ENCODE assay signal across 1 cellular context in the genomic region with DNA sequence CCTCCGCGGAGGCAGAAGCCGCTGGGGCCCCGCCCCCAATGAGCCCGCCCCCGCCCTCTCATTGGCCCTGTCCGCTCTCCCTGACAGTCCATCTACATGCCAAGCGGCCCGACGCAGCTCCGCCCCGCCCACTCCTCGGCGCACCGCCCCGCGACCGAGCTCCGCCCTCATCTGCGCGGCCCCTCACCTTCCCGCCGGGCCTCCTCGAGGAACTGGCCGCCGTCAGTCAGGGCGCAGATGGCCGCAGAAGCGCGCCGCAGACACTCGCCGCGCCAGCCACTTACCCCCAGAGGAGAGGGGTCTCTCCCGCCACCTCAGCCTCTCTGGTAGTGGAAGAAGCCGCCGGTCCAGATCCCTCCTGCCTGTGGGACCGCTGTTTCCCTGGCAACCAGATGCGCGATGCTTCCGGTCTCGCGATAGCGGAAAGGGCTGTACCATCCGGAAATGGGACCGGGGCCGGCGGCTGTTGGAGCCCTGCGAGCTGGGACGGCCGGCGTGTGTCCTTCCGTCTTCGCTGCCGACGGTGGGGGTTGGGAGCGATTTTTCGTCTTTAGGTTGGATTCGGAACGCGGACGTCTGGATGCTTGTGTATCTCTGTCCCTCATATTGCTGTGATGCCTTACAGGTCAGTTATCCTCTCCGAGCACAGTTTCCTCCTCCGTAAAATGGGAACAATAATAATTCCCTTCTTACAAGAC.
TF ChIP-seq lines count a peak whose summit lies in the region.

A gene (minus strand): TSS at position 401 of the 698 bp plus-strand sequence. CDS start 6,317 bp downstream, outside the sequence.

TF ChIP-seq in HepG2, 621 proteins besides CTCF, POLR2A, EP300 and RAD21 (continued from another document and continues in another):
- TF ChIP-seq, protein P1, sequence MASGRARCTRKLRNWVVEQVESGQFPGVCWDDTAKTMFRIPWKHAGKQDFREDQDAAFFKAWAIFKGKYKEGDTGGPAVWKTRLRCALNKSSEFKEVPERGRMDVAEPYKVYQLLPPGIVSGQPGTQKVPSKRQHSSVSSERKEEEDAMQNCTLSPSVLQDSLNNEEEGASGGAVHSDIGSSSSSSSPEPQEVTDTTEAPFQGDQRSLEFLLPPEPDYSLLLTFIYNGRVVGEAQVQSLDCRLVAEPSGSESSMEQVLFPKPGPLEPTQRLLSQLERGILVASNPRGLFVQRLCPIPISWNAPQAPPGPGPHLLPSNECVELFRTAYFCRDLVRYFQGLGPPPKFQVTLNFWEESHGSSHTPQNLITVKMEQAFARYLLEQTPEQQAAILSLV (CRISPR knock-in tag; IDR thresholded peaks at IDR 0.05; ENCODE audit: borderline replicate concordance): peak; percentile 71; the same call in 1 of the 2 replicates
- TF ChIP-seq FOXA3 (CRISPR knock-in tag; IDR thresholded peaks at IDR 0.05) (peak; percentile 31; the same call in 1 of the 2 replicates), KMT2A (CRISPR knock-in tag; IDR thresholded peaks at IDR 0.05) (peak; percentile 95), ERF (CRISPR knock-in tag; IDR thresholded peaks at IDR 0.05) (0 out of 2 replicates have a peak, but pooled peaks have one; percentile 14), ATM (IDR thresholded peaks at IDR 0.05; ENCODE audit: borderline replicate concordance) (no peak), ZNF546 (CRISPR knock-in tag; conservative IDR thresholded peaks at IDR 0.05) (0 out of 2 replicates have a peak, but pooled peaks have one; percentile 54), ZNF207 (IDR thresholded peaks at IDR 0.05; ENCODE audit: borderline replicate concordance) (no peak), YY1 (IDR thresholded peaks at IDR 0.05; ENCODE audit: insufficient read depth, insufficient replicate concordance, low read depth, low read length) (peak; percentile 75), ZNF746 (CRISPR knock-in tag; IDR thresholded peaks at IDR 0.05) (no peak), ZNF335 (CRISPR knock-in tag; IDR thresholded peaks at IDR 0.05) (no peak), ZNF850 (CRISPR knock-in tag; conservative IDR thresholded peaks at IDR 0.05) (no peak), ZNF713 (CRISPR knock-in tag; IDR thresholded peaks at IDR 0.05) (peak; percentile 72; the same call in 1 of the 2 replicates), SNAPC2 (CRISPR knock-in tag; IDR thresholded peaks at IDR 0.05) (no peak), ZNF263 (CRISPR knock-in tag; IDR thresholded peaks at IDR 0.05) (no peak), RFXAP (CRISPR knock-in tag; IDR thresholded peaks at IDR 0.05; ENCODE audit: borderline replicate concordance) (peak; percentile 59; the same call in 1 of the 2 replicates), SUZ12 (IDR thresholded peaks at IDR 0.05; ENCODE audit: low read depth, low read length) (no peak), ZFAT (CRISPR knock-in tag; conservative IDR thresholded peaks at IDR 0.05) (no peak), KDM6A (CRISPR knock-in tag; IDR thresholded peaks at IDR 0.05; ENCODE audit: low read depth) (no peak), ZNF264 (CRISPR knock-in tag; IDR thresholded peaks at IDR 0.05) (no peak), KLF9 (CRISPR knock-in tag; IDR thresholded peaks at IDR 0.05; ENCODE audit: low read depth) (no peak), TBX3 (IDR thresholded peaks at IDR 0.05; ENCODE audit: borderline replicate concordance) (no peak), ZNF282 (IDR thresholded peaks at IDR 0.05; ENCODE audit: partially characterized antibody) (no peak), FOXK2 (IDR thresholded peaks at IDR 0.05) (peak; percentile 40; the same call in 1 of the 2 replicates), HNRNPH1 (optimal IDR thresholded peaks at IDR 0.05; ENCODE audit: low read depth, low read length) (no peak), SCMH1 (CRISPR knock-in tag; IDR thresholded peaks at IDR 0.05; ENCODE audit: borderline replicate concordance) (no peak)
- TF ChIP-seq, protein P2, sequence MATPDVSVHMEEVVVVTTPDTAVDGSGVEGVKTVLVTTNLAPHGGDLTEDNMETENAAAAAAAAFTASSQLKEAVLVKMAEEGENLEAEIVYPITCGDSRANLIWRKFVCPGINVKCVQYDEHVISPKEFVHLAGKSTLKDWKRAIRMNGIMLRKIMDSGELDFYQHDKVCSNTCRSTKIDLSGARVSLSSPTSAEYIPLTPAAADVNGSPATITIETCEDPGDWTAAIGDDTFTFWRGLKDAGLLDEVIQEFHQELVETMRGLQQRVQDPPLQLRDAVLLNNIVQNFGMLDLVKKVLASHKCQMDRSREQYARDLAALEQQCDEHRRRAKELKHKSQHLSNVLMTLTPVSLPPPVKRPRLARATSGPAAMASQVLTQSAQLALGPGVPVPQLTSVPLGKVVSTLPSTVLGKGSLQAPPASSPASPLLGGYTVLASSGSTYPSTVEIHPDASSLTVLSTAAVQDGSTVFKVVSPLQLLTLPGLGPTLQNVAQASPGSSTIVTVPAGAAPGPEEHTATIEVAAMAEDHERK (CRISPR knock-in tag; IDR thresholded peaks at IDR 0.05; ENCODE audit: low read depth): no peak
- TF ChIP-seq, protein P3, sequence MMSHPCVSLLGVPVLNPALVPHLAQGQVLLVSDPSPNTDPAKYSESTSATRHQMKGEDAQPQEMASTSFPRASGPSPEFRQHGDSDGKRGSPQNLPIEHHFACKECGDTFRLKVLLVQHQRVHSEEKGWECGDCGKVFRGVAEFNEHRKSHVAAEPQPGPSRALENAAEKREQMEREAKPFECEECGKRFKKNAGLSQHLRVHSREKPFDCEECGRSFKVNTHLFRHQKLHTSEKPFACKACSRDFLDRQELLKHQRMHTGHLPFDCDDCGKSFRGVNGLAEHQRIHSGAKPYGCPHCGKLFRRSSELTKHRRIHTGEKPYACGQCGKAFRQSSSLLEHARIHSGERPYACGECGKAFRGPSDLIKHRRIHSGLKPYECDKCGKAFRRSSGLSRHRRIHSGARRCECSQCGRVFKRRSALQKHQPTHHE (CRISPR knock-in tag; IDR thresholded peaks at IDR 0.05; ENCODE audit: borderline replicate concordance): no peak; the same call in 1 of the 2 replicates
- TF ChIP-seq, protein P4, sequence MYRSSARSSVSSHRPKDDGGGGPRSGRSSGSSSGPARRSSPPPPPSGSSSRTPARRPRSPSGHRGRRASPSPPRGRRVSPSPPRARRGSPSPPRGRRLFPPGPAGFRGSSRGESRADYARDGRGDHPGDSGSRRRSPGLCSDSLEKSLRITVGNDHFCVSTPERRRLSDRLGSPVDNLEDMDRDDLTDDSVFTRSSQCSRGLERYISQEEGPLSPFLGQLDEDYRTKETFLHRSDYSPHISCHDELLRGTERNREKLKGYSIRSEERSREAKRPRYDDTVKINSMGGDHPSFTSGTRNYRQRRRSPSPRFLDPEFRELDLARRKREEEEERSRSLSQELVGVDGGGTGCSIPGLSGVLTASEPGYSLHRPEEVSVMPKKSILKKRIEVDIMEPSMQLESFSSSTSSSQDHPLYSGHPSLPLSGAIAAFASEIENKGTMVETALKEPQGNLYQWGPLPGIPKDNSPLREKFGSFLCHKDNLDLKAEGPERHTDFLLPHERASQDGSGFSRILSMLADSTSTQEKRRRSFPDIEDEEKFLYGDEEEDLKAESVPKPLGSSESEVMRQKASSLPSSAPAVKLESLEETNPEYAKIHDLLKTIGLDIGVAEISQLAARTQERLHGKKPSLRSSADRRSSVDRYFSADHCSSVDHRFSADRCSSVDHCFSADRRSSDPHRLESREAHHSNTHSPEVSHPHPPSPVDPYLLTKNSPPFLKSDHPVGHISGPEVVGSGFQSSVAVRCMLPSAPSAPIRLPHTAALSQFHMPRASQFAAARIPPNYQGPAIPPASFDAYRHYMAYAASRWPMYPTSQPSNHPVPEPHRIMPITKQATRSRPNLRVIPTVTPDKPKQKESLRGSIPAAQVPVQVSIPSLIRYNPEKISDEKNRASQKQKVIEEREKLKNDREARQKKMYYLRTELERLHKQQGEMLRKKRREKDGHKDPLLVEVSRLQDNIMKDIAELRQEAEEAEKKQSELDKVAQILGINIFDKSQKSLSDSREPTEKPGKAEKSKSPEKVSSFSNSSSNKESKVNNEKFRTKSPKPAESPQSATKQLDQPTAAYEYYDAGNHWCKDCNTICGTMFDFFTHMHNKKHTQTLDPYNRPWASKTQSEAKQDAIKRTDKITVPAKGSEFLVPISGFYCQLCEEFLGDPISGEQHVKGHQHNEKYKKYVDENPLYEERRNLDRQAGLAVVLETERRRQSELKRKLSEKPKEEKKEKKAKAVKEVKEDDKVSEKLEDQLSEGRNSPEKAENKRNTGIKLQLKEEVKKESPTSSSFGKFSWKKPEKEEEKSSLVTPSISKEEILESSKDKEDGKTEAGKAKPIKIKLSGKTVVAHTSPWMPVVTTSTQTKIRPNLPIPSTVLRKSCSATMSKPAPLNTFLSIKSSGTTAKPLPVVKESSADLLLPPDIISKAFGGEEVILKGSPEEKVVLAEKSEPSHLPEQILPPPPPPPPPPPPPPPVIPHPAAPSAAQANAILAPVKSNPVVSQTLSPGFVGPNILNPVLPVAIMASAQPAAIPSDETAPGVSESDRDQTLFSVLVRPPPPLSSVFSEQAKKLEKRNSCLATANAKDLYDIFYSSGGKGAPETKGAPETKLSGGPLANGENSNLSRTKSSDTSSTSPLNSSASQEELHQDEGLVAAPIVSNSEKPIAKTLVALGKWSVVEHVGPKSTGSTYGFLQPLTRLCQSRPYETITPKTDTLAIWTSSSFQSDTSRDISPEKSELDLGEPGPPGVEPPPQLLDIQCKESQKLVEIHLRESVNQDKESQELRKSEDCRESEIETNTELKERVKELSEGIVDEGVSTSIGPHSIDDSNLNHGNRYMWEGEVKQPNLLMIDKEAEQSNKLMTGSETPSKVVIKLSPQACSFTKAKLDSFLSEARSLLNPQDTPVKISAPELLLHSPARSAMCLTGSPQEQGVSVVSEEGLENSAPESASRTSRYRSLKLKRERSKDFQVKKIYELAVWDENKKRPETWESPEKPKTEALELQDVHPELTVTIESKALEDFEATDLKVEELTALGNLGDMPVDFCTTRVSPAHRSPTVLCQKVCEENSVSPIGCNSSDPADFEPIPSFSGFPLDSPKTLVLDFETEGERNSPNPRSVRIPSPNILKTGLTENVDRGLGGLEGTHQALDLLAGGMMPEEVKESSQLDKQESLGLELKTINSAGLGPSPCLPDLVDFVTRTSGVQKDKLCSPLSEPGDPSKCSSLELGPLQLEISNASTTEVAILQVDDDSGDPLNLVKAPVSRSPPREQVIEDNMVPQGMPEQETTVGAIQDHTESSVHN (CRISPR knock-in tag; IDR thresholded peaks at IDR 0.05): 0 out of 2 replicates have a peak, but pooled peaks have one; percentile 64
- TF ChIP-seq, protein P5, sequence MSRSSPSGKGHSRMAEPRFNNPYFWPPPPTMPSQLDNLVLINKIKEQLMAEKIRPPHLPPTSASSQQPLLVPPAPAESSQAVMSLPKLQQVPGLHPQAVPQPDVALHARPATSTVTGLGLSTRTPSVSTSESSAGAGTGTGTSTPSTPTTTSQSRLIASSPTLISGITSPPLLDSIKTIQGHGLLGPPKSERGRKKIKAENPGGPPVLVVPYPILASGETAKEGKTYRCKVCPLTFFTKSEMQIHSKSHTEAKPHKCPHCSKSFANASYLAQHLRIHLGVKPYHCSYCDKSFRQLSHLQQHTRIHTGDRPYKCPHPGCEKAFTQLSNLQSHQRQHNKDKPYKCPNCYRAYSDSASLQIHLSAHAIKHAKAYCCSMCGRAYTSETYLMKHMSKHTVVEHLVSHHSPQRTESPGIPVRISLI (CRISPR knock-in tag; IDR thresholded peaks at IDR 0.05; ENCODE audit: borderline replicate concordance): no peak; the same call in 1 of the 2 replicates
- TF ChIP-seq, protein P6, sequence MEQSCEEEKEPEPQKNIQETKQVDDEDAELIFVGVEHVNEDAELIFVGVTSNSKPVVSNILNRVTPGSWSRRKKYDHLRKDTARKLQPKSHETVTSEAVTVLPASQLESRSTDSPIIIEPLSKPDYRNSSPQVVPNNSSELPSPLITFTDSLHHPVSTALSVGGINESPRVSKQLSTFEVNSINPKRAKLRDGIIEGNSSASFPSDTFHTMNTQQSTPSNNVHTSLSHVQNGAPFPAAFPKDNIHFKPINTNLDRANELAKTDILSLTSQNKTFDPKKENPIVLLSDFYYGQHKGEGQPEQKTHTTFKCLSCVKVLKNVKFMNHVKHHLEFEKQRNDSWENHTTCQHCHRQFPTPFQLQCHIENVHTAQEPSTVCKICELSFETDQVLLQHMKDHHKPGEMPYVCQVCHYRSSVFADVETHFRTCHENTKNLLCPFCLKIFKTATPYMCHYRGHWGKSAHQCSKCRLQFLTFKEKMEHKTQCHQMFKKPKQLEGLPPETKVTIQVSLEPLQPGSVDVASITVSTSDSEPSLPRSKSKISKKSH (CRISPR knock-in tag; IDR thresholded peaks at IDR 0.05; ENCODE audit: borderline replicate concordance): peak; percentile 68; the same call in 1 of the 2 replicates
- TF ChIP-seq, protein P7, sequence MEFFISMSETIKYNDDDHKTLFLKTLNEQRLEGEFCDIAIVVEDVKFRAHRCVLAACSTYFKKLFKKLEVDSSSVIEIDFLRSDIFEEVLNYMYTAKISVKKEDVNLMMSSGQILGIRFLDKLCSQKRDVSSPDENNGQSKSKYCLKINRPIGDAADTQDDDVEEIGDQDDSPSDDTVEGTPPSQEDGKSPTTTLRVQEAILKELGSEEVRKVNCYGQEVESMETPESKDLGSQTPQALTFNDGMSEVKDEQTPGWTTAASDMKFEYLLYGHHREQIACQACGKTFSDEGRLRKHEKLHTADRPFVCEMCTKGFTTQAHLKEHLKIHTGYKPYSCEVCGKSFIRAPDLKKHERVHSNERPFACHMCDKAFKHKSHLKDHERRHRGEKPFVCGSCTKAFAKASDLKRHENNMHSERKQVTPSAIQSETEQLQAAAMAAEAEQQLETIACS (CRISPR knock-in tag; IDR thresholded peaks at IDR 0.05): no peak
- TF ChIP-seq, protein P8, sequence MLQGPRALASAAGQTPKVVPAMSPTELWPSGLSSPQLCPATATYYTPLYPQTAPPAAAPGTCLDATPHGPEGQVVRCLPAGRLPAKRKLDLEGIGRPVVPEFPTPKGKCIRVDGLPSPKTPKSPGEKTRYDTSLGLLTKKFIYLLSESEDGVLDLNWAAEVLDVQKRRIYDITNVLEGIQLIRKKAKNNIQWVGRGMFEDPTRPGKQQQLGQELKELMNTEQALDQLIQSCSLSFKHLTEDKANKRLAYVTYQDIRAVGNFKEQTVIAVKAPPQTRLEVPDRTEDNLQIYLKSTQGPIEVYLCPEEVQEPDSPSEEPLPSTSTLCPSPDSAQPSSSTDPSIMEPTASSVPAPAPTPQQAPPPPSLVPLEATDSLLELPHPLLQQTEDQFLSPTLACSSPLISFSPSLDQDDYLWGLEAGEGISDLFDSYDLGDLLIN (CRISPR knock-in tag; IDR thresholded peaks at IDR 0.05; ENCODE audit: borderline replicate concordance): no peak
- TF ChIP-seq, protein P9, sequence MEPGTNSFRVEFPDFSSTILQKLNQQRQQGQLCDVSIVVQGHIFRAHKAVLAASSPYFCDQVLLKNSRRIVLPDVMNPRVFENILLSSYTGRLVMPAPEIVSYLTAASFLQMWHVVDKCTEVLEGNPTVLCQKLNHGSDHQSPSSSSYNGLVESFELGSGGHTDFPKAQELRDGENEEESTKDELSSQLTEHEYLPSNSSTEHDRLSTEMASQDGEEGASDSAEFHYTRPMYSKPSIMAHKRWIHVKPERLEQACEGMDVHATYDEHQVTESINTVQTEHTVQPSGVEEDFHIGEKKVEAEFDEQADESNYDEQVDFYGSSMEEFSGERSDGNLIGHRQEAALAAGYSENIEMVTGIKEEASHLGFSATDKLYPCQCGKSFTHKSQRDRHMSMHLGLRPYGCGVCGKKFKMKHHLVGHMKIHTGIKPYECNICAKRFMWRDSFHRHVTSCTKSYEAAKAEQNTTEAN (CRISPR knock-in tag; conservative IDR thresholded peaks at IDR 0.05): no peak
- TF ChIP-seq, protein P10, sequence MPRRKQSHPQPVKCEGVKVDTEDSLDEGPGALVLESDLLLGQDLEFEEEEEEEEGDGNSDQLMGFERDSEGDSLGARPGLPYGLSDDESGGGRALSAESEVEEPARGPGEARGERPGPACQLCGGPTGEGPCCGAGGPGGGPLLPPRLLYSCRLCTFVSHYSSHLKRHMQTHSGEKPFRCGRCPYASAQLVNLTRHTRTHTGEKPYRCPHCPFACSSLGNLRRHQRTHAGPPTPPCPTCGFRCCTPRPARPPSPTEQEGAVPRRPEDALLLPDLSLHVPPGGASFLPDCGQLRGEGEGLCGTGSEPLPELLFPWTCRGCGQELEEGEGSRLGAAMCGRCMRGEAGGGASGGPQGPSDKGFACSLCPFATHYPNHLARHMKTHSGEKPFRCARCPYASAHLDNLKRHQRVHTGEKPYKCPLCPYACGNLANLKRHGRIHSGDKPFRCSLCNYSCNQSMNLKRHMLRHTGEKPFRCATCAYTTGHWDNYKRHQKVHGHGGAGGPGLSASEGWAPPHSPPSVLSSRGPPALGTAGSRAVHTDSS (CRISPR knock-in tag; conservative IDR thresholded peaks at IDR 0.05): no peak
